27 cellular contexts compared by ENCODE assay signal in genomic region chr11:115741376-115741775, GRCh38.
DNase-seq lines count a peak whose midpoint lies in the region; ATAC-seq and TF ChIP-seq lines count a peak whose summit lies in the region.
"Had no signal": no experiment of that assay in that cellular context is flagged by ENCODE, and none has a peak within 500 bp of the region (broad histone marks: within the 10 kb centered on the region; RNA-seq: fewer than 3 reads in every experiment).

No MANE protein-coding gene starts in this region.

- peak; percentile 93 for ATAC-seq in esophagus mucosa
- no peak for ATAC-seq in HG02938 (IDR thresholded peaks at IDR 0.05; ENCODE audit: unreplicated experiment)
- ATAC-seq: body of pancreas; effector memory CD8-positive, alpha-beta T cell; HCT116; left lobe of liver; right cardiac atrium; WTC11 had no signal

- H3K4me3 ChIP-seq in adrenal gland, result no peak overlapping the region
- H3K4me3 ChIP-seq: body of pancreas, Peyer's patch, spleen had no signal

- 87 to 96% (median 90%) methylated on average over 7 of the region's 7 CpGs for WGBS in adrenal gland, 4 donors

- DNase-seq in ELF-1 (ENCODE audit: low read depth, low spot score) (peak; percentile 57), NCI-H1105 treated with DMSO at 0.1 percent for 48 hours (lab: John Stamatoyannopoulos, UW) (peak; percentile 81), NCI-H774 (lab: John Stamatoyannopoulos, UW) (peak; percentile 32), adrenal gland (no peak), SK-N-DZ (ENCODE audit: low spot score) (no peak)
- DNase-seq in stimulated activated CD4-positive, alpha-beta T cell treated with anti-CD3 and anti-CD28 coated beads, Interleukin-4, amount 100 ng/mL, for 1 hour, result no peak
- DNase-seq: ACHN; activated CD4-positive, alpha-beta T cell treated with anti-CD3 and anti-CD28 coated beads, Interleukin-2, amount 10 ng/mL, durations not matched to agents 7 days and 5 days; activated T-cell treated with anti-CD3 and anti-CD28 coated beads, Interleukin-2, amount 50 U/mL, for 24 hours; body of pancreas; DMS79; effector memory CD8-positive, alpha-beta T cell; hypothalamus; NCI-H1694 treated with DMSO at 0.1 percent for 48 hours; NCI-H226; Peyer's patch; posterior cingulate gyrus; right cardiac atrium; spleen; trophoblast cell had no signal

- intact Hi-C loops in adrenal gland (cut with DNase I), result no loop called here

- H3K9me3 ChIP-seq in adrenal gland (replicated peaks in 1 of 3), result no peaks in the 10 kb centered on the region
- H3K9me3 ChIP-seq: body of pancreas, Peyer's patch, spleen had no signal

- H3K27me3 ChIP-seq in adrenal gland, result no peaks in the 10 kb centered on the region
- H3K27me3 ChIP-seq: body of pancreas, Peyer's patch had no signal

- no peak for TF ChIP-seq POLR2A in adrenal gland (IDR thresholded peaks at IDR 0.05)

- no peak for TF ChIP-seq CTCF in adrenal gland (IDR thresholded peaks at IDR 0.05)

- H3K4me1 ChIP-seq in adrenal gland (replicated peaks in 1 of 2), result no peaks in the 10 kb centered on the region
- H3K4me1 ChIP-seq: body of pancreas, Peyer's patch, spleen had no signal

- no peak overlapping the region for H3K27ac ChIP-seq in adrenal gland
- H3K27ac ChIP-seq: body of pancreas, HL-60, KMS-11, Peyer's patch, spleen had no signal

- no peaks in the 10 kb centered on the region for H3K36me3 ChIP-seq in adrenal gland (replicated peaks in 1 of 2)
- H3K36me3 ChIP-seq: Peyer's patch, spleen had no signal

Comparison
In these comparisons a context has a peak if more than half of its experiments do, and no peak if none do; other contexts are left out.
1. DNase-seq: peak in ELF-1 (single experiment), NCI-H1105 treated with DMSO at 0.1 percent for 48 hours (single experiment) and NCI-H774 (single experiment); none in adrenal gland (0 of 7), stimulated activated CD4-positive, alpha-beta T cell treated with anti-CD3 and anti-CD28 coated beads, Interleukin-4, amount 100 ng/mL, for 1 hour (single experiment) and SK-N-DZ (single experiment).